In the genomic region with DNA sequence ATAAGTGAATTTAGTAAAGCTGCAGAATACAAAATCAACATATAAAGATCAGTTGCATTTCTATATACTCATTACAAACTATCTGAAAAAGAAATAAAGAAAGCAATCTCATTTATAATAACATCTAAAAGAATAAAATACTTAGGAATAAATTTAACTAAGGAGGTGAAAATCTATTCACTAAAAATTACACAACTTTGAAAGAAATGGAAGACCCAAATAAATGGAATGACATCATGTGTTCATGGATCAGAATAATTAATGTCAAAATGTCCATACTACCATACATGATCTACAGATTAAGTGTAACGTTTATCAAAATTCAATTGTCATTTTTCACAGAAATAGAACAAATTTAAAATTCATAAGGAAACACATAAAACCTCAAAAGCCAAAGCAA, we compare ENCODE assay signal across 9 cellular contexts.
"Had no signal": no experiment of that assay in that cellular context is flagged by ENCODE, and none has a peak within 500 bp of the region (broad histone marks: within the 10 kb centered on the region; RNA-seq: fewer than 3 reads in every experiment).

No MANE protein-coding gene starts in this region.

- H3K4me3 ChIP-seq: GM23248, HAP-1, K562 had no signal

- FAIRE-seq: K562 had no signal

- H3K9me3 ChIP-seq: HAP-1 had no signal

- DNase-seq: GM23248, GOT3, H7, IMR-90, KG1 had no signal

- ATAC-seq: HCT116, K562 had no signal

- H3K36me3 ChIP-seq: HAP-1 had no signal

- H3K27ac ChIP-seq: GM23248, HL-60 had no signal

- H3K4me1 ChIP-seq: HAP-1 had no signal
